ENCODE assay signal across 15 cellular contexts in genomic region chr12:131133015-131133905, GRCh38.
A peak's percentile ranks its signal among the peaks of the same experiment; 100 is the strongest.
DNase-seq lines count a peak whose midpoint lies in the region; ATAC-seq and TF ChIP-seq lines count a peak whose summit lies in the region.
"Had no signal": no experiment of that assay in that cellular context is flagged by ENCODE, and none has a peak within 500 bp of the region (broad histone marks: within the 10 kb centered on the region; RNA-seq: fewer than 3 reads in every experiment).

No MANE protein-coding gene starts in this region.

- DNase-seq in activated CD8-positive, alpha-beta memory T cell treated with anti-CD3 and anti-CD28 coated beads for 24 hours = peak; percentile 52
- no peak for DNase-seq in activated CD8-positive, alpha-beta memory T cell treated with anti-CD3 and anti-CD28 coated beads, Interleukin-2, amount 50 U/mL, for 4 hours
- DNase-seq in ureter (ENCODE audit: low spot score) (peak; percentile 41), neural progenitor cell (ENCODE audit: low spot score) (no peak), NCI-H2029 (lab: John Stamatoyannopoulos, UW) (no peak), lower lobe of right lung (no peak)
- DNase-seq: NCI-H187, NCI-H510A treated with DMSO at 0.1 percent for 48 hours had no signal

- H3K9me3 ChIP-seq in neural cell (ENCODE audit: low read length) (no peaks in the 10 kb centered on the region), neural progenitor cell (ENCODE audit: low read depth) (no peaks in the 10 kb centered on the region), lower lobe of right lung (no peaks in the 10 kb centered on the region)

- H3K27me3 Mint-ChIP-seq in brain (peaks cover 3% of the 10 kb centered on the region), neural progenitor cell (ENCODE audit: insufficient read depth, low read depth) (peaks cover 22% of the 10 kb centered on the region)
- H3K27me3 Mint-ChIP-seq: activated naive CD8-positive, alpha-beta T cell treated with anti-CD3 and anti-CD28 coated beads, Interleukin-2, amount 10 ng/mL, durations not matched to agents 7 days and 5 days had no signal

- ATAC-seq in lower lobe of right lung = no peak
- ATAC-seq: SK-N-SH treated with all-trans-retinoic acid at 6 μM for 48 hours had no signal

- H3K9me3 Mint-ChIP-seq in brain (no peaks in the 10 kb centered on the region), neural progenitor cell (peaks cover 2% of the 10 kb centered on the region)
- H3K9me3 Mint-ChIP-seq: activated naive CD8-positive, alpha-beta T cell treated with anti-CD3 and anti-CD28 coated beads, Interleukin-2, amount 10 ng/mL, durations not matched to agents 7 days and 5 days had no signal

- TF ChIP-seq RAD21 in neural cell (conservative IDR thresholded peaks at IDR 0.05) = no peak

- H3K4me3 ChIP-seq in neural cell (ENCODE audit: low read length) = no peak overlapping the region
- no peak overlapping the region for H3K4me3 ChIP-seq in neural progenitor cell
- H3K4me3 ChIP-seq in lower lobe of right lung = no peak overlapping the region
- H3K4me3 ChIP-seq: cardiac muscle cell, smooth muscle cell had no signal

- H3K9me2 ChIP-seq in neural cell (ENCODE audit: insufficient read depth, low read length) = no peaks in the 10 kb centered on the region

- H3K4me3 Mint-ChIP-seq in brain (no peak overlapping the region), neural progenitor cell (no peak overlapping the region)
- H3K4me3 Mint-ChIP-seq: activated naive CD8-positive, alpha-beta T cell treated with anti-CD3 and anti-CD28 coated beads, Interleukin-2, amount 10 ng/mL, durations not matched to agents 7 days and 5 days had no signal

- H3K36me3 ChIP-seq in neural cell (ENCODE audit: insufficient read depth, low read length) (no peaks in the 10 kb centered on the region), neural progenitor cell (no peaks in the 10 kb centered on the region), lower lobe of right lung (peaks cover 29% of the 10 kb centered on the region)

- no peaks in the 10 kb centered on the region for H3K79me2 ChIP-seq in neural cell (replicated peaks; ENCODE audit: insufficient read depth, low read length)
- no peaks in the 10 kb centered on the region for H3K79me2 ChIP-seq in neural progenitor cell (ENCODE audit: low read depth)

- TF ChIP-seq CTCF in brain (conservative IDR thresholded peaks at IDR 0.05) (no peak), neural cell (IDR thresholded peaks at IDR 0.05; ENCODE audit: poor library complexity, severe bottlenecking) (no peak), neural progenitor cell (IDR thresholded peaks at IDR 0.05) (no peak), lower lobe of right lung (IDR thresholded peaks at IDR 0.05) (no peak)

- H2AFZ ChIP-seq in neural cell (ENCODE audit: low read depth, low read length) = no peak overlapping the region
- H2AFZ ChIP-seq in neural progenitor cell (replicated peaks) = no peak overlapping the region

- TF ChIP-seq EP300 in neural cell (conservative IDR thresholded peaks at IDR 0.05; ENCODE audit: poor library complexity, severe bottlenecking) = no peak

- no peaks in the 10 kb centered on the region for H3F3A ChIP-seq in neural cell (ENCODE audit: insufficient read depth, low read length, poor library complexity, severe bottlenecking)
- no peaks in the 10 kb centered on the region for H3F3A ChIP-seq in neural progenitor cell (ENCODE audit: low read depth)

- H3K27ac ChIP-seq in neural cell (ENCODE audit: low read length) (no peak overlapping the region), neural progenitor cell (no peak overlapping the region), lower lobe of right lung (no peak overlapping the region)
- H3K27ac ChIP-seq: cardiac muscle cell, KMS-11 had no signal

- no peaks in the 10 kb centered on the region for H4K20me1 ChIP-seq in neural cell (ENCODE audit: insufficient read depth)
- no peaks in the 10 kb centered on the region for H4K20me1 ChIP-seq in neural progenitor cell (ENCODE audit: low read depth)

- H3K4me1 Mint-ChIP-seq in brain = peaks cover 63% of the 10 kb centered on the region
- peaks cover 39% of the 10 kb centered on the region for H3K4me1 Mint-ChIP-seq in neural progenitor cell
- H3K4me1 Mint-ChIP-seq: activated naive CD8-positive, alpha-beta T cell treated with anti-CD3 and anti-CD28 coated beads, Interleukin-2, amount 10 ng/mL, durations not matched to agents 7 days and 5 days had no signal

- no peaks in the 10 kb centered on the region for H3K27me3 ChIP-seq in neural cell (ENCODE audit: insufficient read depth, low read depth, low read length)
- no peaks in the 10 kb centered on the region for H3K27me3 ChIP-seq in neural progenitor cell
- no peaks in the 10 kb centered on the region for H3K27me3 ChIP-seq in lower lobe of right lung (ENCODE audit: low read depth)
- H3K27me3 ChIP-seq: cardiac muscle cell had no signal

- no peak overlapping the region for H3K4me2 ChIP-seq in neural cell (ENCODE audit: low read length)
- H3K4me2 ChIP-seq in neural progenitor cell = no peak overlapping the region
- H3K4me2 ChIP-seq: KMS-11 had no signal

- H3K9ac ChIP-seq in neural cell (ENCODE audit: low read length) = peak overlapping the region; percentile 2
- no peak overlapping the region for H3K9ac ChIP-seq in neural progenitor cell
- H3K9ac ChIP-seq: KMS-11 had no signal

- H3K4me1 ChIP-seq in neural progenitor cell (no peaks in the 10 kb centered on the region), lower lobe of right lung (peaks cover 10% of the 10 kb centered on the region)

- intact Hi-C loops in lower lobe of right lung (cut with DNase I) = no loop called here

- H3K36me3 Mint-ChIP-seq in brain (no peaks in the 10 kb centered on the region), neural progenitor cell (peaks cover 2% of the 10 kb centered on the region)
- H3K36me3 Mint-ChIP-seq: activated naive CD8-positive, alpha-beta T cell treated with anti-CD3 and anti-CD28 coated beads, Interleukin-2, amount 10 ng/mL, durations not matched to agents 7 days and 5 days had no signal

- H3K27ac Mint-ChIP-seq in brain = peak overlapping the region in 3 of 5 experiments; percentile 66 to 91 (median 81)
- no peak overlapping the region for H3K27ac Mint-ChIP-seq in neural progenitor cell
- H3K27ac Mint-ChIP-seq: activated naive CD8-positive, alpha-beta T cell treated with anti-CD3 and anti-CD28 coated beads, Interleukin-2, amount 10 ng/mL, durations not matched to agents 7 days and 5 days had no signal

TF ChIP-seq in neural cell, 6 proteins besides CTCF, POLR2A, EP300 and RAD21:
- TF ChIP-seq TAF1 (IDR thresholded peaks at IDR 0.05; ENCODE audit: low read depth) (no peak), REST (IDR thresholded peaks at IDR 0.05; ENCODE audit: borderline replicate concordance) (no peak), MXI1 (conservative IDR thresholded peaks at IDR 0.05; ENCODE audit: poor library complexity, severe bottlenecking) (no peak), SMC3 (conservative IDR thresholded peaks at IDR 0.05; ENCODE audit: poor library complexity) (no peak), EZH2 (IDR thresholded peaks at IDR 0.05; ENCODE audit: borderline replicate concordance, insufficient read depth, low read length, poor library complexity, severe bottlenecking) (no peak), POLR2AphosphoS5 (IDR thresholded peaks at IDR 0.05) (no peak)

Comparison
In these comparisons a context has a peak if more than half of its experiments do, and no peak if none do; other contexts are left out.
1. DNase-seq: peak in activated CD8-positive, alpha-beta memory T cell treated with anti-CD3 and anti-CD28 coated beads for 24 hours (single experiment) and ureter (single experiment); none in activated CD8-positive, alpha-beta memory T cell treated with anti-CD3 and anti-CD28 coated beads, Interleukin-2, amount 50 U/mL, for 4 hours (single experiment), neural progenitor cell (single experiment), NCI-H2029 (single experiment) and lower lobe of right lung (single experiment).